ENCODE assay signal across 8 cellular contexts in the genomic region with DNA sequence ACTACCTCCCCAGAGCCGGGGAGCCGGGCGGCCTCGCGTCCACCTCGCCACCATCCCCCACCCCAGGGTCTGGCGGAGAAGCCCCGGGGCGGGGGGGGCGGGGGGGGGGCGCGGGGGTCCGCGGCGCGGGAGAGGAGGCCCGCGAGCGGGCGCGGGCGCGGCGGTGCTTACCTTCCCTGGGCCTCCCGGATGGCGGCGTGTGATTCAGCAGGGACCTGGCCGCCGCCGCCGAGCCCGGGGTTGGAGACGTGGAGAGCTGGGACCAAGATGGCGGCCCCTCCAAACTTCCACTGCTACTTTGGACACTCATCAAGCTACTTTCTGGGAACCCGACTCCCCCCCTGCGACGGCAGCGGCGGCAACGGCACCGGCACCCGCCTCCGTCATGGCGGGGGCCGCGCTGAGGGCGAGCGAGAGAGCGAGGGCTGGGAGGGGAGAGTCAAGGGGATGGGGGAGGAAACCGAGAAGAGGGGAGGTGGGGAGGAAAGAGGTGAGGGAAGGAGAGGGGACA. TPM values are rescaled to one million over a fixed set of nuclear protein-coding genes. Genes with fewer than 3 reads are reported as not detected.
DNase-seq lines count a peak whose midpoint lies in the region; ATAC-seq and TF ChIP-seq lines count a peak whose summit lies in the region.

No MANE protein-coding gene starts in this region.

- peak; percentile 11 for ATAC-seq in HG02610 (IDR thresholded peaks at IDR 0.05; ENCODE audit: unreplicated experiment)
- peak; percentile 44 to 45 for ATAC-seq in activated CD4-positive, CD25-positive, alpha-beta regulatory T cell treated with anti-CD3 and anti-CD28 coated beads, Interleukin-2, amount 50 U/mL, for 24 hours
- peak; percentile 53 for ATAC-seq in left lobe of liver

- DNase-seq in GM12864 (ENCODE audit: low read depth) (no peak), NCI-H1694 (lab: John Stamatoyannopoulos, UW) (peak; percentile 54), cerebellum (ENCODE audit: low spot score) (peak; percentile 45), left lobe of liver (ENCODE audit: low spot score) (peak; percentile 73), superior temporal gyrus (ENCODE audit: extremely low spot score) (no peak)
- peak; percentile 77 for DNase-seq in stimulated activated CD4-positive, alpha-beta T cell treated with anti-CD3 and anti-CD28 coated beads, Interleukin-1b, Interleukin-23, amount 100 ng/mL, for 48 hours

- H3K4me3 ChIP-seq in GM12864 (ENCODE audit: low read depth, low read length) = peak overlapping the region; percentile 77

- no peak for TF ChIP-seq CTCF in GM12864 (IDR thresholded peaks at IDR 0.05; ENCODE audit: low read depth, low read length, missing control alignments)

RNA-seq across cellular contexts. Expression of a gene that starts 0.5 kb away (rescaled TPM):
- total RNA-seq in cerebellum = 25.9 TPM
- 35.7 TPM for total RNA-seq in left lobe of liver

Comparison
In these comparisons a context has a peak if more than half of its experiments do, and no peak if none do; other contexts are left out.
1. DNase-seq: peak in NCI-H1694 (single experiment), cerebellum (single experiment), left lobe of liver (single experiment) and stimulated activated CD4-positive, alpha-beta T cell treated with anti-CD3 and anti-CD28 coated beads, Interleukin-1b, Interleukin-23, amount 100 ng/mL, for 48 hours (single experiment); none in GM12864 (single experiment) and superior temporal gyrus (single experiment).
2. Peak in every context shown above with its lines, with median percentiles within 50 percentile points of each other: ATAC-seq.